Comparison of ENCODE assay signal across 15 cellular contexts in genomic region chrX:104015576-104015975, GRCh38. TPM values are rescaled to one million over a fixed set of nuclear protein-coding genes. Genes with fewer than 3 reads are reported as not detected.
"Had no signal": no experiment of that assay in that cellular context is flagged by ENCODE, and none has a peak within 500 bp of the region (broad histone marks: within the 10 kb centered on the region; RNA-seq: fewer than 3 reads in every experiment).

No MANE protein-coding gene starts in this region.

RNA-seq across cellular contexts. Expression of gene H2BW1, which starts 2.1 kb away (rescaled TPM):
- total RNA-seq: activated B cell treated with CpG ODN at 0.5 μM for 24 hours; activated CD4-positive, alpha-beta memory T cell treated with anti-CD3 and anti-CD28 coated beads for 36 hours; activated CD4-positive, alpha-beta memory T cell treated with anti-CD3 and anti-CD28 coated beads, Interleukin-2, amount 10 ng/mL, durations not matched to agents 7 days and 5 days; activated CD4-positive, alpha-beta T cell treated with anti-CD3 and anti-CD28 coated beads for 36 hours; activated CD4-positive, alpha-beta T cell treated with anti-CD3 and anti-CD28 coated beads, Interleukin-2, amount 10 ng/mL, durations not matched to agents 24 days and 14 days; activated CD4-positive, alpha-beta T cell treated with anti-CD3 and anti-CD28 coated beads, Interleukin-2, amount 10 ng/mL, durations not matched to agents 7 days and 5 days; activated CD8-positive, alpha-beta memory T cell treated with anti-CD3 and anti-CD28 coated beads for 36 hours; activated CD8-positive, alpha-beta memory T cell treated with anti-CD3 and anti-CD28 coated beads, Interleukin-2, amount 10 ng/mL, durations not matched to agents 7 days and 5 days; activated CD8-positive, alpha-beta T cell treated with anti-CD3 and anti-CD28 coated beads for 36 hours; activated CD8-positive, alpha-beta T cell treated with anti-CD3 and anti-CD28 coated beads, Interleukin-2, amount 10 ng/mL, durations not matched to agents 7 days and 5 days; T-cell; T-helper 1 cell treated with Interleukin-12 subunit alpha and Interleukin-12 subunit beta and Interleukin-4 antibody, amounts not matched to agents 30 ng/mL and 1 ng/mL, for 36 hours; T-helper 17 cell; T-helper 2 cell treated with Interferon-gamma antibody and Interleukin-4, amounts not matched to agents 100 ng/mL and 5 ng/mL, for 36 hours; WTC11 had no signal

RNA-seq across cellular contexts. Expression of gene H2BW2, which starts 24.2 kb away (rescaled TPM):
- total RNA-seq: activated CD4-positive, alpha-beta memory T cell treated with anti-CD3 and anti-CD28 coated beads for 36 hours; activated CD4-positive, alpha-beta memory T cell treated with anti-CD3 and anti-CD28 coated beads, Interleukin-2, amount 10 ng/mL, durations not matched to agents 7 days and 5 days; activated CD4-positive, alpha-beta T cell treated with anti-CD3 and anti-CD28 coated beads for 36 hours; activated CD4-positive, alpha-beta T cell treated with anti-CD3 and anti-CD28 coated beads, Interleukin-2, amount 10 ng/mL, durations not matched to agents 24 days and 14 days; activated CD8-positive, alpha-beta memory T cell treated with anti-CD3 and anti-CD28 coated beads, Interleukin-2, amount 10 ng/mL, durations not matched to agents 7 days and 5 days; activated CD8-positive, alpha-beta T cell treated with anti-CD3 and anti-CD28 coated beads for 36 hours; activated CD8-positive, alpha-beta T cell treated with anti-CD3 and anti-CD28 coated beads, Interleukin-2, amount 10 ng/mL, durations not matched to agents 7 days and 5 days; T-cell; T-helper 1 cell treated with Interleukin-12 subunit alpha and Interleukin-12 subunit beta and Interleukin-4 antibody, amounts not matched to agents 30 ng/mL and 1 ng/mL, for 36 hours; T-helper 17 cell; T-helper 2 cell treated with Interferon-gamma antibody and Interleukin-4, amounts not matched to agents 100 ng/mL and 5 ng/mL, for 36 hours had no signal
